29 cellular contexts compared by ENCODE assay signal in the genomic region with DNA sequence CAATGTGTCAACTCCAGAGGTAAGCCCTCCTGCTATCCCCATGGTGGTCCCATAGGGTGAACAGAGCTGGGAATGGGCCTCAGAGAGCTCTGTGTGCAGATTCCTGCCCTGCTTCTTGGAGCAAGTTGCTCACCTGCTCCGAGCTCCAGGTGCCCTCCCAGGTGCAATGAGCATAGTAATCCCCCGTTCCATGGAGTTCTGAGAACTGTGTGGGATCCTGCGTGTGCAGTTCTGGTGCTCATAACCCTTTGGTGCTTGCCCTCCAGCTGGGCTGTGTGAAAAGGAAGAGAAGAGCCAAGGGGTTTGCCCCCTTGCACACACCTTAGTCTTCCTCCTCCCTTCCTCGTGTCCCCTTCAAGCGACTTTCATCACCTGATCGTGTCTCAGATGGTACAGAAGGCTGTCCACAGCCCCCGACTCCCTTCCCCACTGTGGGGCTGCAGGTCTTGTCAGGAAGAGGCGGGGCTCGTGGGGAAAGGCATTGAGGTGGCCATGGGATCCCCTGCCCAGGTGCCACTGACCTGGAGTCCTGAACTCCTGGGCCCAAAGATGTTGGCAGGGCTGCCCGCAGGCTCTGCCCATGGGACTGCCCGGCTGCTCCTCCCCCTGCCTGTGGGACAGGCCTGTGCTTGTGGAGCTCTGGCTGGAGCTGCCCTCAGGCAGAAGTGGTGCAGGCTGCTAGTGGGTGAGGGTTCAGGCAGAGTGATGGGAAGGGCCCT. TPM values are rescaled to one million over a fixed set of nuclear protein-coding genes. Genes with fewer than 3 reads are reported as not detected.
A peak's percentile ranks its signal among the peaks of the same experiment; 100 is the strongest.
DNase-seq lines count a peak whose midpoint lies in the region; ATAC-seq and TF ChIP-seq lines count a peak whose summit lies in the region.
"Had no signal": no experiment of that assay in that cellular context is flagged by ENCODE, and none has a peak within 500 bp of the region (broad histone marks: within the 10 kb centered on the region; RNA-seq: fewer than 3 reads in every experiment).

No MANE protein-coding gene starts in this region.

- H3K36me3 Mint-ChIP-seq in MCF 10A (ENCODE audit: insufficient read depth, unreplicated experiment), result no peaks in the 10 kb centered on the region
- no peaks in the 10 kb centered on the region for H3K36me3 Mint-ChIP-seq in type B pancreatic cell
- H3K36me3 Mint-ChIP-seq: stimulated activated memory B cell treated with anti-CD40 and anti-IgM and Interleukin-4, amounts not matched to agents 10 μg/mL and 1 μg/mL and 100 μg/mL, for 72 hours had no signal

- H3K4me1 Mint-ChIP-seq in MCF 10A (ENCODE audit: insufficient read depth, unreplicated experiment) (peaks cover 26% of the 10 kb centered on the region), type B pancreatic cell (ENCODE audit: unreplicated experiment) (peaks cover 25% of the 10 kb centered on the region)
- H3K4me1 Mint-ChIP-seq: stimulated activated memory B cell treated with anti-CD40 and anti-IgM and Interleukin-4, amounts not matched to agents 10 μg/mL and 1 μg/mL and 100 μg/mL, for 72 hours had no signal

- H3K4me1 ChIP-seq in breast epithelium, result no peaks in the 10 kb centered on the region
- H3K4me1 ChIP-seq in esophagus squamous epithelium, result peaks cover 33 to 70% (median 43%) of the 10 kb centered on the region in 3 donors
- H3K4me1 ChIP-seq in aorta (ENCODE audit: control insufficient read depth in 1 of 2, insufficient read depth in 2 of 2, low read length in 2 of 2), result no peaks in the 10 kb centered on the region
- H3K4me1 ChIP-seq: BE2C had no signal

- ATAC-seq in aorta (ENCODE audit: low FRiP score), result no peak
- ATAC-seq: GM12878; stimulated activated memory B cell treated with anti-CD40 and anti-IgM and Interleukin-4, amounts not matched to agents 10 μg/mL and 1 μg/mL and 100 μg/mL, for 72 hours had no signal

- H3K27me3 ChIP-seq in breast epithelium (no peaks in the 10 kb centered on the region), esophagus squamous epithelium (no peaks in the 10 kb centered on the region), aorta (ENCODE audit: control insufficient read depth in 1 of 2, insufficient read depth in 2 of 2, low read length in 1 of 2) (no peaks in the 10 kb centered on the region)
- H3K27me3 ChIP-seq: BE2C, neutrophil had no signal

- TF ChIP-seq POLR2A in breast epithelium (IDR thresholded peaks at IDR 0.05) (no peak), esophagus squamous epithelium (IDR thresholded peaks at IDR 0.05) (no peak)

- POLR2A ChIA-PET in MCF 10A (lab: Yijun Ruan, JAX), result interaction anchor here (0.6 to 3.6 kb wide), 8 partner anchors 8 to 47 kb away, joined by 3 to 30 read pairs (median 7); a partner anchor contains a TSS
- POLR2A ChIA-PET in RWPE1 (lab: Yijun Ruan, JAX; ENCODE audit: low non-redundant PET), result interaction anchor here (0.7 kb wide), 1 partner anchor 22 kb away, joined by 5 read pairs; no protein-coding TSS in a partner anchor

- no TSS peak for BruUV-seq in MCF 10A (replicated peaks; lab: Mats Ljungman, UMichigan)

- WGBS in esophagus squamous epithelium, 2 donors, result 95% methylated on average over 6 of the region's 11 CpGs; no CpG with 5 or more reads in 1 of the 2 donors
- WGBS in aorta, 2 donors, result 91 to 94% methylated on average over 11 of the region's 11 CpGs

- DNase-seq in MCF 10A (ENCODE audit: unreplicated experiment), result peak; percentile 57
- DNase-seq in breast epithelium (ENCODE audit: low spot score in 2 of 2), result no peak
- peak; percentile 26 for DNase-seq in RWPE1 (ENCODE audit: low spot score)
- no peak for DNase-seq in esophagus squamous epithelium (lab: John Stamatoyannopoulos, UW)
- DNase-seq in type B pancreatic cell (ENCODE audit: extremely low spot score, unreplicated experiment), result peak; percentile 39
- DNase-seq in EL, result no peak
- no peak for DNase-seq in retina
- DNase-seq in aorta, result no peak
- DNase-seq: 8988T; activated CD4-positive, alpha-beta T cell treated with anti-CD3 and anti-CD28 coated beads for 1 hour; activated naive CD4-positive, alpha-beta T cell treated with anti-CD3 and anti-CD28 coated beads for 36 hours; amygdala; BE2C; central memory CD4-positive, alpha-beta T cell; DMS79 treated with DMSO at 0.1 percent for 48 hours; GOT3; hippocampal formation; NCI-H2171; NCI-H526 treated with DMSO at 0.1 percent for 48 hours; SHP77 treated with DMSO at 0.1 percent for 48 hours had no signal

- H3K4me3 ChIP-seq in breast epithelium (no peak overlapping the region), esophagus squamous epithelium (no peak overlapping the region), aorta (ENCODE audit: low read length in 2 of 2) (no peak overlapping the region)
- H3K4me3 ChIP-seq: GM12878 had no signal

- H3K9me3 ChIP-seq in breast epithelium, result no peaks in the 10 kb centered on the region
- no peaks in the 10 kb centered on the region for H3K9me3 ChIP-seq in esophagus squamous epithelium
- no peaks in the 10 kb centered on the region for H3K9me3 ChIP-seq in aorta (ENCODE audit: control insufficient read depth, low read length)
- H3K9me3 ChIP-seq: BE2C, neutrophil had no signal

- no peaks in the 10 kb centered on the region for H3K9me3 Mint-ChIP-seq in MCF 10A (ENCODE audit: unreplicated experiment)
- H3K9me3 Mint-ChIP-seq in type B pancreatic cell, result no peaks in the 10 kb centered on the region
- H3K9me3 Mint-ChIP-seq: activated naive CD4-positive, alpha-beta T cell treated with anti-CD3 and anti-CD28 coated beads for 36 hours; stimulated activated memory B cell treated with anti-CD40 and anti-IgM and Interleukin-4, amounts not matched to agents 10 μg/mL and 1 μg/mL and 100 μg/mL, for 72 hours had no signal

- intact Hi-C loops in MCF 10A (cut with micrococcal nuclease) (no loop called here), breast epithelium (cut with DNase I; ENCODE audit: low total_unique reads) (no loop called here), esophagus squamous epithelium (cut with DNase I) (no loop called here), aorta (cut with DNase I) (no loop called here)

- H3K27ac Mint-ChIP-seq in MCF 10A (ENCODE audit: low read depth, unreplicated experiment) (no peak overlapping the region), type B pancreatic cell (no peak overlapping the region)
- H3K27ac Mint-ChIP-seq: activated naive CD4-positive, alpha-beta T cell treated with anti-CD3 and anti-CD28 coated beads for 36 hours; stimulated activated memory B cell treated with anti-CD40 and anti-IgM and Interleukin-4, amounts not matched to agents 10 μg/mL and 1 μg/mL and 100 μg/mL, for 72 hours had no signal

- H3K27me3 Mint-ChIP-seq in MCF 10A (ENCODE audit: insufficient read depth, unreplicated experiment) (no peaks in the 10 kb centered on the region), type B pancreatic cell (no peaks in the 10 kb centered on the region)

- TF ChIP-seq CTCF in MCF 10A (IDR thresholded peaks at IDR 0.05; ENCODE audit: unreplicated experiment), result no peak
- TF ChIP-seq CTCF in breast epithelium (IDR thresholded peaks at IDR 0.05), result no peak
- TF ChIP-seq CTCF in RWPE1 (conservative IDR thresholded peaks at IDR 0.05; ENCODE audit: low read depth), result no peak
- TF ChIP-seq CTCF in esophagus squamous epithelium (IDR thresholded peaks at IDR 0.05), result no peak
- TF ChIP-seq CTCF in type B pancreatic cell (conservative IDR thresholded peaks at IDR 0.05), result no peak

- no peaks in the 10 kb centered on the region for H3K36me3 ChIP-seq in breast epithelium
- H3K36me3 ChIP-seq in esophagus squamous epithelium, result no peaks in the 10 kb centered on the region
- no peaks in the 10 kb centered on the region for H3K36me3 ChIP-seq in aorta (ENCODE audit: control insufficient read depth in 1 of 2, insufficient read depth in 2 of 2, low read length in 1 of 2)
- H3K36me3 ChIP-seq: BE2C, neutrophil had no signal

- CTCF ChIA-PET in MCF 10A (lab: Yijun Ruan, JAX) (interaction anchor here (0.6 to 1.9 kb wide), 4 partner anchors 10 to 32 kb away, joined by 3 to 8 read pairs (median 6); no protein-coding TSS in a partner anchor), RWPE1 (lab: Yijun Ruan, JAX) (no interaction called here)

- H3K27ac ChIP-seq in breast epithelium (no peak overlapping the region), RWPE1 (peak overlapping the region; percentile 96), esophagus squamous epithelium (peak overlapping the region; percentile 37 to 75 (median 66)), aorta (ENCODE audit: low read depth in 1 of 2, low read length in 2 of 2) (no peak overlapping the region)
- H3K27ac ChIP-seq: HL-60, neutrophil had no signal

- no peak overlapping the region for H3K4me3 Mint-ChIP-seq in MCF 10A (ENCODE audit: unreplicated experiment)
- no peak overlapping the region for H3K4me3 Mint-ChIP-seq in type B pancreatic cell
- H3K4me3 Mint-ChIP-seq: activated naive CD4-positive, alpha-beta T cell treated with anti-CD3 and anti-CD28 coated beads for 36 hours; stimulated activated memory B cell treated with anti-CD40 and anti-IgM and Interleukin-4, amounts not matched to agents 10 μg/mL and 1 μg/mL and 100 μg/mL, for 72 hours had no signal

RNA-seq across cellular contexts. Expression of a gene that starts 21.9 kb away (rescaled TPM):
- total RNA-seq in MCF 10A (2022) (0.12 TPM in 2 replicates), breast epithelium (under 1 TPM in 1 of 3 donors, not detected in 2; 0.44 TPM), esophagus squamous epithelium (1 to 10 TPM in 1 of 4 donors, under 1 TPM in 3; 0.29 to 1.4 (median 0.73) TPM), type B pancreatic cell (ENCODE audit: low replicate concordance) (4.0 and 4.9 TPM in 2 replicates), aorta (under 1 TPM in 1 of 2 donors, not detected in 1; 0.12 TPM)
- 1 to 10 TPM in 1 of 2 donors, under 1 TPM in 1; 0.20 to 3.8 TPM for polyA plus RNA-seq in aorta
- total RNA-seq: GM12878, pulmonary artery endothelial cell had no signal
- polyA plus RNA-seq: GM12878 had no signal

RNA-seq across cellular contexts. Expression of a gene that starts 57.8 kb away (rescaled TPM):
- not detected in 2 replicates for total RNA-seq in MCF 10A (2022)
- total RNA-seq in breast epithelium, result not detected
- not detected for total RNA-seq in esophagus squamous epithelium
- not detected in 2 replicates for total RNA-seq in type B pancreatic cell (ENCODE audit: low replicate concordance)
- not detected for total RNA-seq in aorta
- polyA plus RNA-seq in aorta, result not detected
- total RNA-seq: activated CD8-positive, alpha-beta memory T cell treated with anti-CD3 and anti-CD28 coated beads for 36 hours; activated naive CD4-positive, alpha-beta T cell treated with anti-CD3 and anti-CD28 coated beads for 36 hours; dermis blood vessel endothelial cell; GM12878; lung microvascular endothelial cell; pulmonary artery endothelial cell; skeletal muscle tissue had no signal
- polyA plus RNA-seq: GM12878 had no signal

Comparison
In these comparisons a context has a peak if more than half of its experiments do, and no peak if none do; other contexts are left out.
1. DNase-seq: peak in MCF 10A (single experiment), RWPE1 (single experiment) and type B pancreatic cell (single experiment); none in breast epithelium (0 of 2), esophagus squamous epithelium (single experiment), EL (single experiment), retina (single experiment) and aorta (0 of 2).
2. H3K27ac ChIP-seq: peak in RWPE1 (single experiment) and esophagus squamous epithelium (4 of 4); none in breast epithelium (0 of 2) and aorta (0 of 2).